2 cellular contexts compared by ENCODE assay signal in the genomic region with DNA sequence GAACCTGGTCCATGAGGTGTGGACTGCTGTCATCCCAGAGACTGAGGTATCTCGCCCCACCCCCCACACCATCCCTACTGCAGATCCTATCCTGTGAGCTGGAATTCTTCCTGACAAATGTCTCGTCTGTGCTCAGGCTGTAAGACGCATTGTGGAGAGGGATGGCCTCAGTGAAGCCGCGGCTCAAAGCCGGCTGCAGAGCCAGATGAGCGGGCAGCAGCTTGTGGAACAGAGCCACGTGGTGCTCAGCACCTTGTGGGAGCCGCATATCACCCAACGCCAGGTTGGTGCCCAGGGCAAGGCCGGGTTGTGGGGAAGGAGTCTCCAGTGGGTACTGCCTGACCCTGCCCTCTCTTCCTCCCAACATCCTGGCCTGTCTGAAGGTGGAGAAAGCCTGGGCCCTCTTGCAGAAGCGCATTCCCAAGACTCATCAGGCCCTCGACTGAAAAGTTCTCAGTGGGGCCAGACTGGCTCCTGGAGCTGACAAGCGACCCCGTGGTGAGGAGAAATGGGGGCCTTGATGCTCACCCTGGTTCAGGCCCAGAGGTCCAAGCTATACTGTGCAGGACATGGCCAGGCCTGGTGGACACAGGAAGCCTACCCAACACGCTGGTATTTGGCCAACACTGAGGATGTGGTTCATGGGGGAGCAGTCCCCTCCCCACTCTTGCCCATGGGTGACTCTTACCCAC.
TF ChIP-seq lines count a peak whose summit lies in the region.

No MANE protein-coding gene starts in this region.

TF ChIP-seq in IMR-90, 13 proteins besides CTCF, POLR2A, EP300 and RAD21:
- no peak for TF ChIP-seq NFE2L2 (IDR thresholded peaks at IDR 0.05; ENCODE audit: low read depth, low read length)
- TF ChIP-seq RFX5 (IDR thresholded peaks at IDR 0.05; ENCODE audit: low read depth, low read length) = no peak
- no peak for TF ChIP-seq BHLHE40 (IDR thresholded peaks at IDR 0.05; ENCODE audit: low read depth, low read length)
- no peak for TF ChIP-seq RCOR1 (IDR thresholded peaks at IDR 0.05; ENCODE audit: insufficient replicate concordance, low read length)
- no peak for TF ChIP-seq MAZ (IDR thresholded peaks at IDR 0.05; ENCODE audit: borderline replicate concordance, low read depth, low read length)

TF ChIP-seq in K562, 482 proteins besides CTCF, POLR2A, EP300 and RAD21:
- TF ChIP-seq HNRNPL (IDR thresholded peaks at IDR 0.05; ENCODE audit: low read depth, low read length) = no peak
- TF ChIP-seq ZBTB7A (IDR thresholded peaks at IDR 0.05; ENCODE audit: borderline replicate concordance, control insufficient read depth, low read depth, low read length) = no peak
- no peak for TF ChIP-seq ZNF282 (CRISPR knock-in tag; IDR thresholded peaks at IDR 0.05)
- TF ChIP-seq HOXB6 (CRISPR knock-in tag; IDR thresholded peaks at IDR 0.05; ENCODE audit: borderline replicate concordance) = no peak
- TF ChIP-seq GTF2F1 (IDR thresholded peaks at IDR 0.05; ENCODE audit: low read depth, low read length) = no peak
- TF ChIP-seq, protein P1, sequence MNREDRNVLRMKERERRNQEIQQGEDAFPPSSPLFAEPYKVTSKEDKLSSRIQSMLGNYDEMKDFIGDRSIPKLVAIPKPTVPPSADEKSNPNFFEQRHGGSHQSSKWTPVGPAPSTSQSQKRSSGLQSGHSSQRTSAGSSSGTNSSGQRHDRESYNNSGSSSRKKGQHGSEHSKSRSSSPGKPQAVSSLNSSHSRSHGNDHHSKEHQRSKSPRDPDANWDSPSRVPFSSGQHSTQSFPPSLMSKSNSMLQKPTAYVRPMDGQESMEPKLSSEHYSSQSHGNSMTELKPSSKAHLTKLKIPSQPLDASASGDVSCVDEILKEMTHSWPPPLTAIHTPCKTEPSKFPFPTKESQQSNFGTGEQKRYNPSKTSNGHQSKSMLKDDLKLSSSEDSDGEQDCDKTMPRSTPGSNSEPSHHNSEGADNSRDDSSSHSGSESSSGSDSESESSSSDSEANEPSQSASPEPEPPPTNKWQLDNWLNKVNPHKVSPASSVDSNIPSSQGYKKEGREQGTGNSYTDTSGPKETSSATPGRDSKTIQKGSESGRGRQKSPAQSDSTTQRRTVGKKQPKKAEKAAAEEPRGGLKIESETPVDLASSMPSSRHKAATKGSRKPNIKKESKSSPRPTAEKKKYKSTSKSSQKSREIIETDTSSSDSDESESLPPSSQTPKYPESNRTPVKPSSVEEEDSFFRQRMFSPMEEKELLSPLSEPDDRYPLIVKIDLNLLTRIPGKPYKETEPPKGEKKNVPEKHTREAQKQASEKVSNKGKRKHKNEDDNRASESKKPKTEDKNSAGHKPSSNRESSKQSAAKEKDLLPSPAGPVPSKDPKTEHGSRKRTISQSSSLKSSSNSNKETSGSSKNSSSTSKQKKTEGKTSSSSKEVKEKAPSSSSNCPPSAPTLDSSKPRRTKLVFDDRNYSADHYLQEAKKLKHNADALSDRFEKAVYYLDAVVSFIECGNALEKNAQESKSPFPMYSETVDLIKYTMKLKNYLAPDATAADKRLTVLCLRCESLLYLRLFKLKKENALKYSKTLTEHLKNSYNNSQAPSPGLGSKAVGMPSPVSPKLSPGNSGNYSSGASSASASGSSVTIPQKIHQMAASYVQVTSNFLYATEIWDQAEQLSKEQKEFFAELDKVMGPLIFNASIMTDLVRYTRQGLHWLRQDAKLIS (CRISPR knock-in tag; IDR thresholded peaks at IDR 0.05) = no peak
- TF ChIP-seq, protein P2, sequence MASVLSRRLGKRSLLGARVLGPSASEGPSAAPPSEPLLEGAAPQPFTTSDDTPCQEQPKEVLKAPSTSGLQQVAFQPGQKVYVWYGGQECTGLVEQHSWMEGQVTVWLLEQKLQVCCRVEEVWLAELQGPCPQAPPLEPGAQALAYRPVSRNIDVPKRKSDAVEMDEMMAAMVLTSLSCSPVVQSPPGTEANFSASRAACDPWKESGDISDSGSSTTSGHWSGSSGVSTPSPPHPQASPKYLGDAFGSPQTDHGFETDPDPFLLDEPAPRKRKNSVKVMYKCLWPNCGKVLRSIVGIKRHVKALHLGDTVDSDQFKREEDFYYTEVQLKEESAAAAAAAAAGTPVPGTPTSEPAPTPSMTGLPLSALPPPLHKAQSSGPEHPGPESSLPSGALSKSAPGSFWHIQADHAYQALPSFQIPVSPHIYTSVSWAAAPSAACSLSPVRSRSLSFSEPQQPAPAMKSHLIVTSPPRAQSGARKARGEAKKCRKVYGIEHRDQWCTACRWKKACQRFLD (CRISPR knock-in tag; IDR thresholded peaks at IDR 0.05) = no peak
